Comparison of ENCODE assay signal across 15 cellular contexts in genomic region chr6:148868314-148868713, GRCh38.
DNase-seq lines count a peak whose midpoint lies in the region; ATAC-seq and TF ChIP-seq lines count a peak whose summit lies in the region.
"Had no signal": no experiment of that assay in that cellular context is flagged by ENCODE, and none has a peak within 500 bp of the region (broad histone marks: within the 10 kb centered on the region; RNA-seq: fewer than 3 reads in every experiment).

No MANE protein-coding gene starts in this region.

- H3K9me3 Mint-ChIP-seq in activated T-cell treated with anti-CD3 and anti-CD28 coated beads, Interleukin-2, amount 50 U/mL, for 72 hours, result peaks cover 0 to 2% of the 10 kb centered on the region in 2 donors
- H3K9me3 Mint-ChIP-seq in stimulated activated effector memory CD8-positive, alpha-beta T cell treated with anti-CD3 and anti-CD28 coated beads, Interleukin-12 subunit alpha, Interleukin-12 subunit beta, amount 100 ng/mL, for 72 hours, result no peaks in the 10 kb centered on the region
- H3K9me3 Mint-ChIP-seq: activated T-helper 1 cell treated with anti-CD3 and anti-CD28 coated beads, Interleukin-12 subunit alpha, Interleukin-12 subunit beta, Interleukin-2, Interleukin-4 antibody, amounts not matched to agents 30 ng/mL and 10 ng/mL and 1 ng/mL, durations not matched to agents 14 hours and 24 hours and 36 hours had no signal

- H3K27me3 Mint-ChIP-seq in activated T-cell treated with anti-CD3 and anti-CD28 coated beads, Interleukin-2, amount 50 U/mL, for 72 hours (ENCODE audit: low read depth), result no peaks in the 10 kb centered on the region

- no peak for TF ChIP-seq POLR2A in prostate gland (IDR thresholded peaks at IDR 0.05)

- intact Hi-C loops in prostate gland (cut with DNase I), result no loop called here

- peak overlapping the region; percentile 60 to 88 for H3K4me3 Mint-ChIP-seq in activated T-cell treated with anti-CD3 and anti-CD28 coated beads, Interleukin-2, amount 50 U/mL, for 72 hours
- H3K4me3 Mint-ChIP-seq in stimulated activated effector memory CD8-positive, alpha-beta T cell treated with anti-CD3 and anti-CD28 coated beads, Interleukin-12 subunit alpha, Interleukin-12 subunit beta, amount 100 ng/mL, for 72 hours, result peak overlapping the region; percentile 53
- H3K4me3 Mint-ChIP-seq: activated T-helper 1 cell treated with anti-CD3 and anti-CD28 coated beads, Interleukin-12 subunit alpha, Interleukin-12 subunit beta, Interleukin-2, Interleukin-4 antibody, amounts not matched to agents 30 ng/mL and 10 ng/mL and 1 ng/mL, durations not matched to agents 14 hours and 24 hours and 36 hours; naive thymus-derived CD4-positive, alpha-beta T cell had no signal

- H3K4me1 ChIP-seq in prostate gland (replicated peaks), result no peaks in the 10 kb centered on the region

- peak overlapping the region; percentile 98 for H3K27ac Mint-ChIP-seq in activated T-cell treated with anti-CD3 and anti-CD28 coated beads, Interleukin-2, amount 50 U/mL, for 72 hours
- H3K27ac Mint-ChIP-seq in stimulated activated effector memory CD8-positive, alpha-beta T cell treated with anti-CD3 and anti-CD28 coated beads, Interleukin-12 subunit alpha, Interleukin-12 subunit beta, amount 100 ng/mL, for 72 hours, result peak overlapping the region; percentile 75
- H3K27ac Mint-ChIP-seq: activated T-helper 1 cell treated with anti-CD3 and anti-CD28 coated beads, Interleukin-12 subunit alpha, Interleukin-12 subunit beta, Interleukin-2, Interleukin-4 antibody, amounts not matched to agents 30 ng/mL and 10 ng/mL and 1 ng/mL, durations not matched to agents 14 hours and 24 hours and 36 hours; naive thymus-derived CD4-positive, alpha-beta T cell had no signal

- H3K27ac ChIP-seq in prostate gland, result no peak overlapping the region

- no peaks in the 10 kb centered on the region for H3K27me3 ChIP-seq in prostate gland (replicated peaks; ENCODE audit: insufficient read depth)
- H3K27me3 ChIP-seq: gastroesophageal sphincter had no signal

- peaks cover 0 to 2% of the 10 kb centered on the region in 2 donors for H3K36me3 Mint-ChIP-seq in activated T-cell treated with anti-CD3 and anti-CD28 coated beads, Interleukin-2, amount 50 U/mL, for 72 hours (ENCODE audit: insufficient read depth in 2 of 2)
- H3K36me3 Mint-ChIP-seq in stimulated activated effector memory CD8-positive, alpha-beta T cell treated with anti-CD3 and anti-CD28 coated beads, Interleukin-12 subunit alpha, Interleukin-12 subunit beta, amount 100 ng/mL, for 72 hours, result no peaks in the 10 kb centered on the region
- H3K36me3 Mint-ChIP-seq: naive thymus-derived CD4-positive, alpha-beta T cell had no signal

- no peaks in the 10 kb centered on the region for H3K9me3 ChIP-seq in prostate gland
- H3K9me3 ChIP-seq: gastroesophageal sphincter had no signal

- TF ChIP-seq CTCF in prostate gland (IDR thresholded peaks at IDR 0.05), result no peak

- DNase-seq in activated T-cell treated with anti-CD3 and anti-CD28 coated beads, Interleukin-2, amount 50 U/mL, for 72 hours, result no peak
- DNase-seq in activated T-cell treated with anti-CD3 and anti-CD28 coated beads, Interleukin-2, amount 50 U/mL, for 1 hour, result no peak
- peak; percentile 46 for DNase-seq in RKO (ENCODE audit: low spot score)
- DNase-seq in stimulated activated effector memory CD8-positive, alpha-beta T cell treated with anti-CD3 and anti-CD28 coated beads, Interleukin-12 subunit alpha, Interleukin-12 subunit beta, amount 100 ng/mL, for 72 hours (ENCODE audit: low spot score in 2 of 2), result no peak
- no peak for DNase-seq in prostate gland (ENCODE audit: low spot score)
- DNase-seq: cerebellar nuclear complex; DND-41; naive thymus-derived CD4-positive, alpha-beta T cell; NCI-H1092 treated with DMSO at 0.1 percent for 48 hours; SHP77 had no signal

- peak; percentile 82 to 83 for ATAC-seq in activated T-cell treated with anti-CD3 and anti-CD28 coated beads, Interleukin-2, amount 50 U/mL, for 72 hours (replicated peaks in 1 of 2)
- ATAC-seq in esophagus mucosa (peak; percentile 39), HG02610 (IDR thresholded peaks at IDR 0.05; ENCODE audit: unreplicated experiment) (no peak), HG02571 (IDR thresholded peaks at IDR 0.05; ENCODE audit: unreplicated experiment) (no peak)
- ATAC-seq in stimulated activated effector memory CD8-positive, alpha-beta T cell treated with anti-CD3 and anti-CD28 coated beads, Interleukin-12 subunit alpha, Interleukin-12 subunit beta, amount 100 ng/mL, for 72 hours, result peak; percentile 89
- ATAC-seq: gastroesophageal sphincter; naive thymus-derived CD4-positive, alpha-beta T cell had no signal

- WGBS in prostate gland, result 60% methylated on average over 5 of the region's 5 CpGs

- H3K4me3 ChIP-seq in prostate gland, result no peak overlapping the region
- H3K4me3 ChIP-seq: gastroesophageal sphincter had no signal

- H3K4me1 Mint-ChIP-seq in activated T-cell treated with anti-CD3 and anti-CD28 coated beads, Interleukin-2, amount 50 U/mL, for 72 hours (ENCODE audit: low read depth), result peaks cover 20% of the 10 kb centered on the region
- peaks cover 52% of the 10 kb centered on the region for H3K4me1 Mint-ChIP-seq in stimulated activated effector memory CD8-positive, alpha-beta T cell treated with anti-CD3 and anti-CD28 coated beads, Interleukin-12 subunit alpha, Interleukin-12 subunit beta, amount 100 ng/mL, for 72 hours

- H3K36me3 ChIP-seq in prostate gland, result no peaks in the 10 kb centered on the region
- H3K36me3 ChIP-seq: gastroesophageal sphincter had no signal

Comparison
In these comparisons a context has a peak if more than half of its experiments do, and no peak if none do; other contexts are left out.
1. ATAC-seq: peak in activated T-cell treated with anti-CD3 and anti-CD28 coated beads, Interleukin-2, amount 50 U/mL, for 72 hours (2 of 2), esophagus mucosa (single experiment) and stimulated activated effector memory CD8-positive, alpha-beta T cell treated with anti-CD3 and anti-CD28 coated beads, Interleukin-12 subunit alpha, Interleukin-12 subunit beta, amount 100 ng/mL, for 72 hours (single experiment); none in HG02610 (single experiment) and HG02571 (single experiment).